2 cellular contexts compared by ENCODE assay signal in the genomic region with DNA sequence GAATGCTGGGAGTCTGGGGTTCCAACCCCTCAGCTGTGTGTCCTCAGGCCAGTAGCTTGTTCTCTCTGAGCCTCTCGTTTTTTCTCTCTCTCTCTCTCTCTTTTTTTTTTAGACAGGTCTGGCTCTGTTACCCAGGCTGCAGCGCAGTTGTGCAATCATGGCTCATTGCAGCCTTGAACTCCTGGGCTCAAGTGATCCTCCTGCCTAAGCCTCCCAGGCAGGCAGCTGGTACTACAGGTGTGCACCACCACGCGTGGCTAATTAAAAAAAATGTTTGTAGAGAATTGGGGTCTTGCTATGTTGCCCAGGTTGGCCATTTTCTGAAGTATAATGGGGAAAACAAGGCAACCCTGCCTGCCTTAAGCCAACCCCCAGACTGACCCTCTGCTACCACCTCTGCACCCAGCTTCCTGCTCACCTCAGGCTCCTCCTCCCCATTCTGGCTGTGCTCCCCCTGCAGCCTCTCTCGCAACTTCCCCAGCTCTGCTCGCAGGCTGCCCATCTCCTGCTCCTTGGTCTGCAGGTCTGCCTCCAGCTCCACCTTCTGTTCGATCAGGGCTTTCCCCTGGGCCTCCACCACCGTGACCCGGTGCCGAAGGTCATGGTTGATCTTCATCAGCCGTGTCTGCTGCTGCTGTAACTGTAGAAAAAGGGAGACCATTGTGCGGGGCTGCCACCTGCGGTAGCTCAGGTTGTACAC.
TF ChIP-seq lines count a peak whose summit lies in the region.

No MANE protein-coding gene starts in this region.

TF ChIP-seq in GM23338, 12 proteins besides CTCF, POLR2A, EP300 and RAD21:
- TF ChIP-seq ZNF331 (CRISPR knock-in tag; IDR thresholded peaks at IDR 0.05; ENCODE audit: low read depth) (no peak), JUNB (IDR thresholded peaks at IDR 0.05; ENCODE audit: unreplicated experiment) (no peak), STAT1 (IDR thresholded peaks at IDR 0.05; ENCODE audit: unreplicated experiment) (no peak)

TF ChIP-seq in WTC11, 78 proteins besides CTCF, POLR2A, EP300 and RAD21:
- TF ChIP-seq, protein P1, sequence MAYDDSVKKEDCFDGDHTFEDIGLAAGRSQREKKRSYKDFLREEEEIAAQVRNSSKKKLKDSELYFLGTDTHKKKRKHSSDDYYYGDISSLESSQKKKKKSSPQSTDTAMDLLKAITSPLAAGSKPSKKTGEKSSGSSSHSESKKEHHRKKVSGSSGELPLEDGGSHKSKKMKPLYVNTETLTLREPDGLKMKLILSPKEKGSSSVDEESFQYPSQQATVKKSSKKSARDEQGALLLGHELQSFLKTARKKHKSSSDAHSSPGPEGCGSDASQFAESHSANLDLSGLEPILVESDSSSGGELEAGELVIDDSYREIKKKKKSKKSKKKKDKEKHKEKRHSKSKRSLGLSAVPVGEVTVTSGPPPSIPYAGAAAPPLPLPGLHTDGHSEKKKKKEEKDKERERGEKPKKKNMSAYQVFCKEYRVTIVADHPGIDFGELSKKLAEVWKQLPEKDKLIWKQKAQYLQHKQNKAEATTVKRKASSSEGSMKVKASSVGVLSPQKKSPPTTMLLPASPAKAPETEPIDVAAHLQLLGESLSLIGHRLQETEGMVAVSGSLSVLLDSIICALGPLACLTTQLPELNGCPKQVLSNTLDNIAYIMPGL (CRISPR knock-in tag; IDR thresholded peaks at IDR 0.05): no peak
- TF ChIP-seq TCF7 (CRISPR knock-in tag; IDR thresholded peaks at IDR 0.05; ENCODE audit: low read depth) (no peak), FOXJ3 (CRISPR knock-in tag; IDR thresholded peaks at IDR 0.05; ENCODE audit: borderline replicate concordance) (no peak), SMAD3 (CRISPR knock-in tag; IDR thresholded peaks at IDR 0.05; ENCODE audit: borderline replicate concordance) (no peak), RELA (CRISPR knock-in tag; IDR thresholded peaks at IDR 0.05; ENCODE audit: borderline replicate concordance) (no peak), RORB (CRISPR knock-in tag; IDR thresholded peaks at IDR 0.05) (no peak), ETV6 (CRISPR knock-in tag; IDR thresholded peaks at IDR 0.05) (no peak), ZNF121 (CRISPR knock-in tag; IDR thresholded peaks at IDR 0.05) (peak; percentile 71), GTF2I (CRISPR knock-in tag; conservative IDR thresholded peaks at IDR 0.05) (no peak), HMGA2 (CRISPR knock-in tag; IDR thresholded peaks at IDR 0.05) (no peak), ZNF263 (CRISPR knock-in tag; IDR thresholded peaks at IDR 0.05; ENCODE audit: low read depth) (peak; percentile 54; the same call in 1 of the 2 replicates)
- TF ChIP-seq, protein P2, sequence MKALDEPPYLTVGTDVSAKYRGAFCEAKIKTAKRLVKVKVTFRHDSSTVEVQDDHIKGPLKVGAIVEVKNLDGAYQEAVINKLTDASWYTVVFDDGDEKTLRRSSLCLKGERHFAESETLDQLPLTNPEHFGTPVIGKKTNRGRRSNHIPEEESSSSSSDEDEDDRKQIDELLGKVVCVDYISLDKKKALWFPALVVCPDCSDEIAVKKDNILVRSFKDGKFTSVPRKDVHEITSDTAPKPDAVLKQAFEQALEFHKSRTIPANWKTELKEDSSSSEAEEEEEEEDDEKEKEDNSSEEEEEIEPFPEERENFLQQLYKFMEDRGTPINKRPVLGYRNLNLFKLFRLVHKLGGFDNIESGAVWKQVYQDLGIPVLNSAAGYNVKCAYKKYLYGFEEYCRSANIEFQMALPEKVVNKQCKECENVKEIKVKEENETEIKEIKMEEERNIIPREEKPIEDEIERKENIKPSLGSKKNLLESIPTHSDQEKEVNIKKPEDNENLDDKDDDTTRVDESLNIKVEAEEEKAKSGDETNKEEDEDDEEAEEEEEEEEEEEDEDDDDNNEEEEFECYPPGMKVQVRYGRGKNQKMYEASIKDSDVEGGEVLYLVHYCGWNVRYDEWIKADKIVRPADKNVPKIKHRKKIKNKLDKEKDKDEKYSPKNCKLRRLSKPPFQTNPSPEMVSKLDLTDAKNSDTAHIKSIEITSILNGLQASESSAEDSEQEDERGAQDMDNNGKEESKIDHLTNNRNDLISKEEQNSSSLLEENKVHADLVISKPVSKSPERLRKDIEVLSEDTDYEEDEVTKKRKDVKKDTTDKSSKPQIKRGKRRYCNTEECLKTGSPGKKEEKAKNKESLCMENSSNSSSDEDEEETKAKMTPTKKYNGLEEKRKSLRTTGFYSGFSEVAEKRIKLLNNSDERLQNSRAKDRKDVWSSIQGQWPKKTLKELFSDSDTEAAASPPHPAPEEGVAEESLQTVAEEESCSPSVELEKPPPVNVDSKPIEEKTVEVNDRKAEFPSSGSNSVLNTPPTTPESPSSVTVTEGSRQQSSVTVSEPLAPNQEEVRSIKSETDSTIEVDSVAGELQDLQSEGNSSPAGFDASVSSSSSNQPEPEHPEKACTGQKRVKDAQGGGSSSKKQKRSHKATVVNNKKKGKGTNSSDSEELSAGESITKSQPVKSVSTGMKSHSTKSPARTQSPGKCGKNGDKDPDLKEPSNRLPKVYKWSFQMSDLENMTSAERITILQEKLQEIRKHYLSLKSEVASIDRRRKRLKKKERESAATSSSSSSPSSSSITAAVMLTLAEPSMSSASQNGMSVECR (CRISPR knock-in tag; IDR thresholded peaks at IDR 0.05; ENCODE audit: borderline replicate concordance): no peak
- TF ChIP-seq, protein P3, sequence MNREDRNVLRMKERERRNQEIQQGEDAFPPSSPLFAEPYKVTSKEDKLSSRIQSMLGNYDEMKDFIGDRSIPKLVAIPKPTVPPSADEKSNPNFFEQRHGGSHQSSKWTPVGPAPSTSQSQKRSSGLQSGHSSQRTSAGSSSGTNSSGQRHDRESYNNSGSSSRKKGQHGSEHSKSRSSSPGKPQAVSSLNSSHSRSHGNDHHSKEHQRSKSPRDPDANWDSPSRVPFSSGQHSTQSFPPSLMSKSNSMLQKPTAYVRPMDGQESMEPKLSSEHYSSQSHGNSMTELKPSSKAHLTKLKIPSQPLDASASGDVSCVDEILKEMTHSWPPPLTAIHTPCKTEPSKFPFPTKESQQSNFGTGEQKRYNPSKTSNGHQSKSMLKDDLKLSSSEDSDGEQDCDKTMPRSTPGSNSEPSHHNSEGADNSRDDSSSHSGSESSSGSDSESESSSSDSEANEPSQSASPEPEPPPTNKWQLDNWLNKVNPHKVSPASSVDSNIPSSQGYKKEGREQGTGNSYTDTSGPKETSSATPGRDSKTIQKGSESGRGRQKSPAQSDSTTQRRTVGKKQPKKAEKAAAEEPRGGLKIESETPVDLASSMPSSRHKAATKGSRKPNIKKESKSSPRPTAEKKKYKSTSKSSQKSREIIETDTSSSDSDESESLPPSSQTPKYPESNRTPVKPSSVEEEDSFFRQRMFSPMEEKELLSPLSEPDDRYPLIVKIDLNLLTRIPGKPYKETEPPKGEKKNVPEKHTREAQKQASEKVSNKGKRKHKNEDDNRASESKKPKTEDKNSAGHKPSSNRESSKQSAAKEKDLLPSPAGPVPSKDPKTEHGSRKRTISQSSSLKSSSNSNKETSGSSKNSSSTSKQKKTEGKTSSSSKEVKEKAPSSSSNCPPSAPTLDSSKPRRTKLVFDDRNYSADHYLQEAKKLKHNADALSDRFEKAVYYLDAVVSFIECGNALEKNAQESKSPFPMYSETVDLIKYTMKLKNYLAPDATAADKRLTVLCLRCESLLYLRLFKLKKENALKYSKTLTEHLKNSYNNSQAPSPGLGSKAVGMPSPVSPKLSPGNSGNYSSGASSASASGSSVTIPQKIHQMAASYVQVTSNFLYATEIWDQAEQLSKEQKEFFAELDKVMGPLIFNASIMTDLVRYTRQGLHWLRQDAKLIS (CRISPR knock-in tag; IDR thresholded peaks at IDR 0.05; ENCODE audit: borderline replicate concordance): no peak
- TF ChIP-seq, protein P4, sequence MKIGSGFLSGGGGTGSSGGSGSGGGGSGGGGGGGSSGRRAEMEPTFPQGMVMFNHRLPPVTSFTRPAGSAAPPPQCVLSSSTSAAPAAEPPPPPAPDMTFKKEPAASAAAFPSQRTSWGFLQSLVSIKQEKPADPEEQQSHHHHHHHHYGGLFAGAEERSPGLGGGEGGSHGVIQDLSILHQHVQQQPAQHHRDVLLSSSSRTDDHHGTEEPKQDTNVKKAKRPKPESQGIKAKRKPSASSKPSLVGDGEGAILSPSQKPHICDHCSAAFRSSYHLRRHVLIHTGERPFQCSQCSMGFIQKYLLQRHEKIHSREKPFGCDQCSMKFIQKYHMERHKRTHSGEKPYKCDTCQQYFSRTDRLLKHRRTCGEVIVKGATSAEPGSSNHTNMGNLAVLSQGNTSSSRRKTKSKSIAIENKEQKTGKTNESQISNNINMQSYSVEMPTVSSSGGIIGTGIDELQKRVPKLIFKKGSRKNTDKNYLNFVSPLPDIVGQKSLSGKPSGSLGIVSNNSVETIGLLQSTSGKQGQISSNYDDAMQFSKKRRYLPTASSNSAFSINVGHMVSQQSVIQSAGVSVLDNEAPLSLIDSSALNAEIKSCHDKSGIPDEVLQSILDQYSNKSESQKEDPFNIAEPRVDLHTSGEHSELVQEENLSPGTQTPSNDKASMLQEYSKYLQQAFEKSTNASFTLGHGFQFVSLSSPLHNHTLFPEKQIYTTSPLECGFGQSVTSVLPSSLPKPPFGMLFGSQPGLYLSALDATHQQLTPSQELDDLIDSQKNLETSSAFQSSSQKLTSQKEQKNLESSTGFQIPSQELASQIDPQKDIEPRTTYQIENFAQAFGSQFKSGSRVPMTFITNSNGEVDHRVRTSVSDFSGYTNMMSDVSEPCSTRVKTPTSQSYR (CRISPR knock-in tag; IDR thresholded peaks at IDR 0.05): no peak
- TF ChIP-seq, protein P5, sequence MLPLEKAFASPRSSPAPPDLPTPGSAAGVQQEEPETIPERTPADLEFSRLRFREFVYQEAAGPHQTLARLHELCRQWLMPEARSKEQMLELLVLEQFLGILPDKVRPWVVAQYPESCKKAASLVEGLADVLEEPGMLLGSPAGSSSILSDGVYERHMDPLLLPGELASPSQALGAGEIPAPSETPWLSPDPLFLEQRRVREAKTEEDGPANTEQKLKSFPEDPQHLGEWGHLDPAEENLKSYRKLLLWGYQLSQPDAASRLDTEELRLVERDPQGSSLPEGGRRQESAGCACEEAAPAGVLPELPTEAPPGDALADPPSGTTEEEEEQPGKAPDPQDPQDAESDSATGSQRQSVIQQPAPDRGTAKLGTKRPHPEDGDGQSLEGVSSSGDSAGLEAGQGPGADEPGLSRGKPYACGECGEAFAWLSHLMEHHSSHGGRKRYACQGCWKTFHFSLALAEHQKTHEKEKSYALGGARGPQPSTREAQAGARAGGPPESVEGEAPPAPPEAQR (CRISPR knock-in tag; IDR thresholded peaks at IDR 0.05): no peak
